In genomic region chr10:32887481-32887880, GRCh38 we compare ENCODE assay signal across 1 cellular context.
TF ChIP-seq lines count a peak whose summit lies in the region.

No MANE protein-coding gene starts in this region.

TF ChIP-seq in GM23338, 12 proteins besides CTCF, POLR2A, EP300 and RAD21 (continued from another document):
- TF ChIP-seq ZNF462 (CRISPR knock-in tag; IDR thresholded peaks at IDR 0.05): no peak
- TF ChIP-seq JUNB (IDR thresholded peaks at IDR 0.05; ENCODE audit: unreplicated experiment): no peak
- TF ChIP-seq CREB1 (CRISPR knock-in tag; IDR thresholded peaks at IDR 0.05; ENCODE audit: low read depth): no peak
